ENCODE assay signal across 19 cellular contexts in genomic region chr12:41621288-41621687, GRCh38.
"Had no signal": no experiment of that assay in that cellular context is flagged by ENCODE, and none has a peak within 500 bp of the region (broad histone marks: within the 10 kb centered on the region; RNA-seq: fewer than 3 reads in every experiment).

No MANE protein-coding gene starts in this region.

- H3K27ac ChIP-seq: ascending aorta, coronary artery, gastroesophageal sphincter, heart left ventricle, neutrophil, pancreas, right lobe of liver, stomach, WERI-Rb-1 had no signal

- H3K4me3 ChIP-seq: ascending aorta, coronary artery, gastroesophageal sphincter, heart left ventricle, pancreas, right lobe of liver, stomach had no signal

- H3K4me1 ChIP-seq: ascending aorta, gastroesophageal sphincter, heart left ventricle, pancreas, right lobe of liver, stomach had no signal

- ATAC-seq: esophagus mucosa; gastroesophageal sphincter; heart left ventricle; naive thymus-derived CD8-positive, alpha-beta T cell; pancreas; right lobe of liver had no signal

- DNase-seq: activated CD4-positive, alpha-beta T cell treated with anti-CD3 and anti-CD28 coated beads for 1 hour; activated CD4-positive, alpha-beta T cell treated with anti-CD3 and anti-CD28 coated beads, Interleukin-2, amount 50 U/mL, for 4 hours; activated gamma-delta T cell; heart left ventricle; mesenchymal stem cell; naive thymus-derived CD8-positive, alpha-beta T cell; pancreas; right lobe of liver; small intestine; stimulated activated CD4-positive, alpha-beta T cell treated with anti-CD3 and anti-CD28 coated beads, Interleukin-15, amount 100 ng/mL, for 24 hours; stimulated activated CD4-positive, alpha-beta T cell treated with anti-CD3 and anti-CD28 coated beads, Interleukin-2, amount 100 ng/mL, for 48 hours; stomach; trophoblast cell; WERI-Rb-1 had no signal

- H3K27me3 ChIP-seq: ascending aorta, gastroesophageal sphincter, neutrophil, pancreas, right lobe of liver, stomach had no signal

- H3K9me3 ChIP-seq: ascending aorta, gastroesophageal sphincter, neutrophil, stomach had no signal

- H3K36me3 ChIP-seq: ascending aorta, gastroesophageal sphincter, heart left ventricle, neutrophil, pancreas, right lobe of liver, stomach, WERI-Rb-1 had no signal
